In genomic region chr21:34603710-34604057, GRCh38 we compare ENCODE assay signal across 10 cellular contexts.
"Had no signal": no experiment of that assay in that cellular context is flagged by ENCODE, and none has a peak within 500 bp of the region (broad histone marks: within the 10 kb centered on the region; RNA-seq: fewer than 3 reads in every experiment).

No MANE protein-coding gene starts in this region.

- H3K36me3 Mint-ChIP-seq: activated CD4-positive, alpha-beta memory T cell treated with anti-CD3 and anti-CD28 coated beads for 36 hours had no signal

- H3K27ac Mint-ChIP-seq: activated CD4-positive, alpha-beta memory T cell treated with anti-CD3 and anti-CD28 coated beads for 36 hours; activated naive CD4-positive, alpha-beta T cell treated with anti-CD3 and anti-CD28 coated beads, Interleukin-2, amount 50 U/mL, for 24 hours; activated T-helper 1 cell treated with anti-CD3 and anti-CD28 coated beads, Interleukin-12 subunit alpha, Interleukin-12 subunit beta, Interleukin-2, Interleukin-4 antibody, amounts not matched to agents 30 ng/mL and 10 ng/mL and 1 ng/mL, durations not matched to agents 14 hours and 24 hours and 36 hours; effector memory CD8-positive, alpha-beta T cell; nephron progenitor cell had no signal

- H3K4me3 Mint-ChIP-seq: activated CD4-positive, alpha-beta memory T cell treated with anti-CD3 and anti-CD28 coated beads for 36 hours; activated naive CD4-positive, alpha-beta T cell treated with anti-CD3 and anti-CD28 coated beads, Interleukin-2, amount 50 U/mL, for 24 hours; activated T-helper 1 cell treated with anti-CD3 and anti-CD28 coated beads, Interleukin-12 subunit alpha, Interleukin-12 subunit beta, Interleukin-2, Interleukin-4 antibody, amounts not matched to agents 30 ng/mL and 10 ng/mL and 1 ng/mL, durations not matched to agents 14 hours and 24 hours and 36 hours; central memory CD8-positive, alpha-beta T cell; effector memory CD8-positive, alpha-beta T cell; nephron progenitor cell had no signal

- H3K4me1 Mint-ChIP-seq: central memory CD8-positive, alpha-beta T cell; nephron progenitor cell had no signal

- H3K27me3 Mint-ChIP-seq: activated CD4-positive, alpha-beta memory T cell treated with anti-CD3 and anti-CD28 coated beads for 36 hours; activated naive CD4-positive, alpha-beta T cell treated with anti-CD3 and anti-CD28 coated beads, Interleukin-2, amount 50 U/mL, for 24 hours; central memory CD8-positive, alpha-beta T cell; effector memory CD8-positive, alpha-beta T cell had no signal

- H3K9me3 Mint-ChIP-seq: activated CD4-positive, alpha-beta memory T cell treated with anti-CD3 and anti-CD28 coated beads for 36 hours; activated naive CD4-positive, alpha-beta T cell treated with anti-CD3 and anti-CD28 coated beads, Interleukin-2, amount 50 U/mL, for 24 hours; activated T-helper 1 cell treated with anti-CD3 and anti-CD28 coated beads, Interleukin-12 subunit alpha, Interleukin-12 subunit beta, Interleukin-2, Interleukin-4 antibody, amounts not matched to agents 30 ng/mL and 10 ng/mL and 1 ng/mL, durations not matched to agents 14 hours and 24 hours and 36 hours; central memory CD8-positive, alpha-beta T cell; effector memory CD8-positive, alpha-beta T cell; nephron progenitor cell had no signal

- H3K27ac ChIP-seq: ascending aorta, brain microvascular endothelial cell, parathyroid adenoma, thyroid gland had no signal
